In genomic region chr17:39224778-39225307, GRCh38 we compare ENCODE assay signal across 9 cellular contexts. TPM values are rescaled to one million over a fixed set of nuclear protein-coding genes. Genes with fewer than 3 reads are reported as not detected.
A peak's percentile ranks its signal among the peaks of the same experiment; 100 is the strongest.
DNase-seq lines count a peak whose midpoint lies in the region; ATAC-seq, FAIRE-seq and TF ChIP-seq lines count a peak whose summit lies in the region.
"Had no signal": no experiment of that assay in that cellular context is flagged by ENCODE, and none has a peak within 500 bp of the region (broad histone marks: within the 10 kb centered on the region; RNA-seq: fewer than 3 reads in every experiment).

No MANE protein-coding gene starts in this region.

- H3K4me1 ChIP-seq in psoas muscle, result peaks cover 22% of the 10 kb centered on the region

- H3K27me3 Mint-ChIP-seq in WTC11 (ENCODE audit: low read depth), result peaks cover 47% of the 10 kb centered on the region

- H3K4me1 Mint-ChIP-seq in WTC11, result peaks cover 11% of the 10 kb centered on the region

- CTCF ChIA-PET in WTC11 (lab: Charles Lee), result interaction anchor here (3.4 kb wide), 1 partner anchor 11 kb away, joined by 40 read pairs; no protein-coding TSS in a partner anchor

- H3K36me3 Mint-ChIP-seq in WTC11, result no peaks in the 10 kb centered on the region

- no peaks in the 10 kb centered on the region for H3K9me3 ChIP-seq in psoas muscle

- H3K27me3 ChIP-seq in psoas muscle (ENCODE audit: insufficient read depth in 3 of 3, low read length in 2 of 3), result peaks cover 0 to 27% (median 7%) of the 10 kb centered on the region in 3 donors

- H3K9me3 Mint-ChIP-seq in WTC11, result no peaks in the 10 kb centered on the region

- no peaks in the 10 kb centered on the region for H3K36me3 ChIP-seq in psoas muscle (ENCODE audit: insufficient read depth in 1 of 2, low read depth in 1 of 2)

- 4 to 10% (median 8%) methylated on average over 36 to 68 of the region's 68 CpGs for WGBS in psoas muscle, 3 donors

- DNase-seq in GM12892 (ENCODE audit: insufficient read length) (peak; percentile 31), WTC11 (ENCODE audit: low spot score) (no peak), left cardiac atrium (no peak), psoas muscle (no peak), dedifferentiated amniotic fluid mesenchymal stem cell (ENCODE audit: extremely low spot score) (no peak), NCI-H524 treated with DMSO at 0.1 percent for 48 hours (lab: John Stamatoyannopoulos, UW) (no peak)
- DNase-seq: KBM-7 had no signal

- H3K4me3 Mint-ChIP-seq in WTC11, result peak overlapping the region; percentile 80

- peak overlapping the region; percentile 62 for H3K4me3 ChIP-seq in psoas muscle

- POLR2A ChIA-PET in WTC11 (lab: Charles Lee), result no interaction called here

- no peak for FAIRE-seq in GM12892 (lab: Jason Lieb, UNC)

- no peak overlapping the region for H3K27ac ChIP-seq in psoas muscle

- no peak for TF ChIP-seq CTCF in WTC11 (IDR thresholded peaks at IDR 0.05)
- TF ChIP-seq CTCF in psoas muscle (IDR thresholded peaks at IDR 0.05), result no peak

- no peak for ATAC-seq in WTC11
- peak; percentile 25 to 33 for ATAC-seq in left cardiac atrium
- peak in 3 of 4 donors; percentile 8 to 44 (median 28) for ATAC-seq in psoas muscle
- no peak for ATAC-seq in GM19351 (IDR thresholded peaks at IDR 0.05; ENCODE audit: unreplicated experiment)
- ATAC-seq in GM18502 (IDR thresholded peaks at IDR 0.05; ENCODE audit: poor library complexity, unreplicated experiment), result no peak

- intact Hi-C loops in left cardiac atrium (cut with DNase I) (no loop called here), psoas muscle (cut with DNase I) (no loop called here)

- no peak for TF ChIP-seq POLR2A in GM12892 (IDR thresholded peaks at IDR 0.05; ENCODE audit: low read depth, low read length)

- no peak overlapping the region for H3K27ac Mint-ChIP-seq in WTC11

TF ChIP-seq in WTC11, 78 proteins besides CTCF, POLR2A, EP300 and RAD21:
- TF ChIP-seq ZNF425 (CRISPR knock-in tag; conservative IDR thresholded peaks at IDR 0.05), result no peak
- TF ChIP-seq, protein P1, sequence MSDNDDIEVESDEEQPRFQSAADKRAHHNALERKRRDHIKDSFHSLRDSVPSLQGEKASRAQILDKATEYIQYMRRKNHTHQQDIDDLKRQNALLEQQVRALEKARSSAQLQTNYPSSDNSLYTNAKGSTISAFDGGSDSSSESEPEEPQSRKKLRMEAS (CRISPR knock-in tag; IDR thresholded peaks at IDR 0.05), result no peak
- TF ChIP-seq TP53 (CRISPR knock-in tag; IDR thresholded peaks at IDR 0.05), result no peak
- TF ChIP-seq NFYB (CRISPR knock-in tag; conservative IDR thresholded peaks at IDR 0.05; ENCODE audit: low read depth), result no peak

RNA-seq across cellular contexts. Expression of gene STAC2, which starts 0.9 kb away (rescaled TPM):
- polyA plus RNA-seq in GM12892 (2012; ENCODE audit: missing spikeins), result not detected
- total RNA-seq in WTC11 (2021), result 3.9 to 4.2 TPM (median 4.0 TPM) in 3 replicates
- total RNA-seq in left cardiac atrium, result 1 to 10 TPM; 1.4 to 5.9 TPM
- total RNA-seq in psoas muscle, result 1 to 10 TPM in 1 of 4 donors, under 1 TPM in 2, not detected in 1; 0.07 to 1.2 (median 0.38) TPM
- under 1 TPM; 0.13 to 0.35 (median 0.29) TPM for polyA plus RNA-seq in psoas muscle

RNA-seq across cellular contexts. Expression of gene RPL19, which starts 24.8 kb away (rescaled TPM):
- polyA plus RNA-seq in GM12892 (2012; ENCODE audit: missing spikeins), result 5,032 TPM
- total RNA-seq in WTC11 (2021), result 1,970 to 2,019 TPM (median 2,012 TPM) in 3 replicates
- total RNA-seq in left cardiac atrium, result 1,000 to 10,000 TPM; 1,055 to 1,074 TPM
- 1,000 to 10,000 TPM; 1,146 to 1,520 (median 1,371) TPM for total RNA-seq in psoas muscle
- 1,000 to 10,000 TPM; 2,244 to 3,039 (median 2,565) TPM for polyA plus RNA-seq in psoas muscle

RNA-seq across cellular contexts. Expression of gene CACNB1, which starts 27.4 kb away (rescaled TPM):
- 4.6 TPM for polyA plus RNA-seq in GM12892 (2012; ENCODE audit: missing spikeins)
- total RNA-seq in WTC11 (2021) (11.2 to 17.0 TPM (median 11.9 TPM) in 3 replicates), left cardiac atrium (1 to 10 TPM; 5.4 to 5.8 TPM), psoas muscle (100 to 1,000 TPM; 209 to 274 (median 226) TPM)
- polyA plus RNA-seq in psoas muscle, result 100 to 1,000 TPM in 2 of 3 donors, 10 to 100 TPM in 1; 88.2 to 196 (median 149) TPM

RNA-seq across cellular contexts. Expression of gene ARL5C, which starts 58.9 kb away (rescaled TPM):
- not detected for polyA plus RNA-seq in GM12892 (2012; ENCODE audit: missing spikeins)
- total RNA-seq in WTC11 (2021) (not detected in 3 replicates), left cardiac atrium (not detected), psoas muscle (1 to 10 TPM in 1 of 4 donors, under 1 TPM in 2, not detected in 1; 0.15 to 1.0 (median 0.15) TPM)
- polyA plus RNA-seq in psoas muscle, result not detected

Comparison
In these comparisons a context has a peak if more than half of its experiments do, and no peak if none do; other contexts are left out.
1. ATAC-seq: peak in left cardiac atrium (2 of 2) and psoas muscle (3 of 4); none in WTC11 (single experiment), GM19351 (single experiment) and GM18502 (single experiment).
2. RNA of gene CACNB1, which starts 27.4 kb away (total RNA-seq): 209 to 274 TPM in psoas muscle; 11.2 to 17.0 TPM in WTC11 and 5.4 to 5.8 TPM in left cardiac atrium; every median in the first group is over 10 times any median in the second.